2 cellular contexts compared by ENCODE assay signal in genomic region chr16:70118776-70119175, GRCh38. TPM values are rescaled to one million over a fixed set of nuclear protein-coding genes. Genes with fewer than 3 reads are reported as not detected.
"Had no signal": no experiment of that assay in that cellular context is flagged by ENCODE, and none has a peak within 500 bp of the region (broad histone marks: within the 10 kb centered on the region; RNA-seq: fewer than 3 reads in every experiment).

No MANE protein-coding gene starts in this region.

RNA-seq across cellular contexts. Expression of gene CLEC18C, which starts 54.8 kb away (rescaled TPM):
- total RNA-seq: left ventricle myocardium superior had no signal
- polyA plus RNA-seq: immature natural killer cell had no signal
